Comparison of ENCODE assay signal across 8 cellular contexts in genomic region chr10:70052462-70053211, GRCh38. TPM values are rescaled to one million over a fixed set of nuclear protein-coding genes. Genes with fewer than 3 reads are reported as not detected.
A peak's percentile ranks its signal among the peaks of the same experiment; 100 is the strongest.
DNase-seq lines count a peak whose midpoint lies in the region; ATAC-seq lines count a peak whose summit lies in the region.

TSS of gene MACROH2A2 (plus strand) at chr10:70052846. CDS start at chr10:70075659, 22,813 bp downstream.

- peaks cover 8% of the 10 kb centered on the region for H3K4me1 ChIP-seq in adipocyte (ENCODE audit: control insufficient read depth, insufficient read depth, low read length)

- ATAC-seq in Right ventricle myocardium superior (ENCODE audit: poor library complexity) = peak; percentile 95

- DNase-seq in DMS53 (lab: John Stamatoyannopoulos, UW) = peak; percentile 62
- DNase-seq in DMS53 treated with DMSO at 0.1 percent for 48 hours (lab: John Stamatoyannopoulos, UW; ENCODE audit: unreplicated experiment) = no peak
- peak; percentile 9 for DNase-seq in NCI-H2081 treated with DMSO at 0.1 percent for 48 hours (lab: John Stamatoyannopoulos, UW)
- peak; percentile 90 for DNase-seq in adipocyte (ENCODE audit: low read depth)
- peak; percentile 72 for DNase-seq in Right ventricle myocardium superior
- DNase-seq in non-pigmented ciliary epithelial cell (ENCODE audit: low read depth) = peak; percentile 22
- DNase-seq in activated effector memory CD4-positive, alpha-beta T cell treated with anti-CD3 and anti-CD28 coated beads, Interleukin-2, amount 50 U/mL, for 16 hours = no peak
- no peak for DNase-seq in NCI-H446 (lab: John Stamatoyannopoulos, UW)

- peak within 1 kb of the TSS; percentile 80 for H3K9ac ChIP-seq in adipocyte (ENCODE audit: low read length)

- peaks cover 16% of the 10 kb centered on the region for H3K27me3 ChIP-seq in adipocyte (replicated peaks; ENCODE audit: control insufficient read depth, insufficient read depth, low read length)

- intact Hi-C loops in Right ventricle myocardium superior (cut with DNase I) = no loop called here

- H3K9me3 ChIP-seq in adipocyte (ENCODE audit: control insufficient read depth, low read length) = no peaks in the 10 kb centered on the region

- H3K36me3 ChIP-seq in adipocyte (ENCODE audit: control insufficient read depth, insufficient read depth, low read length, severe bottlenecking) = no peaks in the 10 kb centered on the region

- H3K4me3 ChIP-seq in adipocyte (ENCODE audit: low read length) = peak within 1 kb of the TSS; percentile 87

RNA-seq across cellular contexts. Expression of gene MACROH2A2, which starts in this region (rescaled TPM):
- total RNA-seq in Right ventricle myocardium superior = 13.2 TPM

Comparison
In these comparisons a context has a peak if more than half of its experiments do, and no peak if none do; other contexts are left out.
1. DNase-seq: peak in DMS53 (single experiment), NCI-H2081 treated with DMSO at 0.1 percent for 48 hours (single experiment), adipocyte (single experiment), Right ventricle myocardium superior (single experiment) and non-pigmented ciliary epithelial cell (single experiment); none in DMS53 treated with DMSO at 0.1 percent for 48 hours (single experiment), activated effector memory CD4-positive, alpha-beta T cell treated with anti-CD3 and anti-CD28 coated beads, Interleukin-2, amount 50 U/mL, for 16 hours (single experiment) and NCI-H446 (0 of 2).